ENCODE assay signal across 12 cellular contexts in genomic region chr6:157607317-157608109, GRCh38.
DNase-seq lines count a peak whose midpoint lies in the region; ATAC-seq and TF ChIP-seq lines count a peak whose summit lies in the region.
"Had no signal": no experiment of that assay in that cellular context is flagged by ENCODE, and none has a peak within 500 bp of the region (broad histone marks: within the 10 kb centered on the region; RNA-seq: fewer than 3 reads in every experiment).

No MANE protein-coding gene starts in this region.

- H3K9me3 Mint-ChIP-seq in endodermal cell, result no peaks in the 10 kb centered on the region

- H3K27ac Mint-ChIP-seq in endodermal cell, result no peak overlapping the region

- no peak overlapping the region for H3K4me3 ChIP-seq in endodermal cell (ENCODE audit: low read length)
- H3K4me3 ChIP-seq: lower lobe of right lung, thyroid gland had no signal

- no peak overlapping the region for H3K4me3 Mint-ChIP-seq in endodermal cell

- TF ChIP-seq CTCF in endodermal cell (conservative IDR thresholded peaks at IDR 0.05), result no peak

- peaks cover 6% of the 10 kb centered on the region for H3K4me1 ChIP-seq in endodermal cell (ENCODE audit: control insufficient read depth, insufficient read depth, low read length)
- H3K4me1 ChIP-seq: lower lobe of right lung had no signal

- H3K36me3 ChIP-seq in endodermal cell (ENCODE audit: control insufficient read depth, insufficient read depth, low read length), result no peaks in the 10 kb centered on the region
- H3K36me3 ChIP-seq: lower lobe of right lung, thyroid gland had no signal

- TF ChIP-seq POLR2A in erythroblast (IDR thresholded peaks at IDR 0.05; ENCODE audit: low read length), result no peak

- ATAC-seq in GM21390 (IDR thresholded peaks at IDR 0.05; ENCODE audit: unreplicated experiment) (peak; percentile 83), HG03571 (IDR thresholded peaks at IDR 0.05; ENCODE audit: unreplicated experiment) (peak; percentile 70), Right ventricle myocardium inferior (no peak), left lobe of liver (no peak)
- ATAC-seq: lower lobe of right lung had no signal

- no peaks in the 10 kb centered on the region for H3K36me3 Mint-ChIP-seq in endodermal cell (ENCODE audit: low read depth)

- 56 to 61% methylated on average over 8 to 12 of the region's 12 CpGs for WGBS in endodermal cell (ENCODE audit: insufficient coverage in 1 of 2, insufficient read length in 1 of 2), 2 experiments

- no peak overlapping the region for H3K9ac ChIP-seq in endodermal cell (ENCODE audit: extremely low read depth, low read length, poor library complexity, severe bottlenecking)

- H3K27me3 Mint-ChIP-seq in endodermal cell (ENCODE audit: insufficient read depth), result no peaks in the 10 kb centered on the region

- H3K4me1 Mint-ChIP-seq in endodermal cell, result peaks cover 23% of the 10 kb centered on the region

- no peaks in the 10 kb centered on the region for H3K27me3 ChIP-seq in endodermal cell (ENCODE audit: control insufficient read depth, insufficient read depth, low read length, poor library complexity, severe bottlenecking)
- H3K27me3 ChIP-seq: thyroid gland had no signal

- DNase-seq in CD1c-positive myeloid dendritic cell (ENCODE audit: extremely low spot score) (peak; percentile 24), endodermal cell (peak; percentile 73), SKM-1 treated with dmso at 0.1 percent for 144 hours (lab: John Stamatoyannopoulos, UW; ENCODE audit: unreplicated experiment) (no peak), Right ventricle myocardium inferior (ENCODE audit: missing footprints) (no peak), left lobe of liver (ENCODE audit: low spot score) (no peak), erythroblast (lab: John Stamatoyannopoulos, UW) (no peak)
- DNase-seq: GF-D8, lower lobe of right lung, NCI-H187 treated with DMSO at 0.1 percent for 48 hours, thyroid gland had no signal

- intact Hi-C loops in Right ventricle myocardium inferior (cut with DNase I), result no loop called here

- no peak overlapping the region for H3K27ac ChIP-seq in endodermal cell (ENCODE audit: low read depth, low read length)
- H3K27ac ChIP-seq: lower lobe of right lung, thyroid gland had no signal

- H3K9me3 ChIP-seq in endodermal cell (ENCODE audit: control insufficient read depth, low read length), result no peaks in the 10 kb centered on the region
- H3K9me3 ChIP-seq: lower lobe of right lung, thyroid gland had no signal

Comparison
In these comparisons a context has a peak if more than half of its experiments do, and no peak if none do; other contexts are left out.
1. DNase-seq: peak in CD1c-positive myeloid dendritic cell (single experiment) and endodermal cell (single experiment); none in SKM-1 treated with dmso at 0.1 percent for 144 hours (single experiment), Right ventricle myocardium inferior (single experiment), left lobe of liver (single experiment) and erythroblast (0 of 2).
2. ATAC-seq: peak in GM21390 (single experiment) and HG03571 (single experiment); none in Right ventricle myocardium inferior (single experiment) and left lobe of liver (single experiment).